In genomic region chr6:43953256-43953655, GRCh38 we compare ENCODE assay signal across 28 cellular contexts.
A peak's percentile ranks its signal among the peaks of the same experiment; 100 is the strongest.
DNase-seq lines count a peak whose midpoint lies in the region; ATAC-seq, FAIRE-seq and TF ChIP-seq lines count a peak whose summit lies in the region.
"Had no signal": no experiment of that assay in that cellular context is flagged by ENCODE, and none has a peak within 500 bp of the region (broad histone marks: within the 10 kb centered on the region; RNA-seq: fewer than 3 reads in every experiment).

No MANE protein-coding gene starts in this region.

- no TSS peak for BruUV-seq in K562 (replicated peaks; lab: Mats Ljungman, UMichigan)
- BruUV-seq in Caco-2 (replicated peaks; lab: Mats Ljungman, UMichigan), result no TSS peak

- 0 out of 4 replicates have a peak overlapping the region, but pooled peaks of 1 of the 2 experiments have one; percentile 32 for H3K9ac ChIP-seq in K562 (ENCODE audit: insufficient read depth in 1 of 2, low read depth in 2 of 2, low read length in 2 of 2)

- H3K9me3 Mint-ChIP-seq in activated CD4-positive, alpha-beta memory T cell treated with anti-CD3 and anti-CD28 coated beads, Interleukin-2, amount 10 ng/mL, durations not matched to agents 7 days and 5 days, result peaks cover 4% of the 10 kb centered on the region
- peaks cover 4% of the 10 kb centered on the region for H3K9me3 Mint-ChIP-seq in activated CD4-positive, alpha-beta memory T cell treated with anti-CD3 and anti-CD28 coated beads for 36 hours
- H3K9me3 Mint-ChIP-seq in Caco-2 (ENCODE audit: unreplicated experiment), result peaks cover 17% of the 10 kb centered on the region

- H3K27ac Mint-ChIP-seq in activated CD4-positive, alpha-beta memory T cell treated with anti-CD3 and anti-CD28 coated beads, Interleukin-2, amount 10 ng/mL, durations not matched to agents 7 days and 5 days, result no peak overlapping the region
- no peak overlapping the region for H3K27ac Mint-ChIP-seq in activated CD4-positive, alpha-beta memory T cell treated with anti-CD3 and anti-CD28 coated beads for 36 hours
- H3K27ac Mint-ChIP-seq in Caco-2 (ENCODE audit: unreplicated experiment), result no peak overlapping the region
- H3K27ac Mint-ChIP-seq: activated naive CD8-positive, alpha-beta T cell; progenitor cell of endocrine pancreas; stimulated activated naive CD8-positive, alpha-beta T cell treated with anti-CD3 and anti-CD28 coated beads, Interleukin-15, Interleukin-2, amounts not matched to agents 100 ng/mL and 50 ng/mL, for 24 hours had no signal

- H4K20me1 ChIP-seq in K562 (replicated peaks; ENCODE audit: control insufficient read depth, insufficient read depth, low read length), result no peaks in the 10 kb centered on the region

- H3K9me3 ChIP-seq in K562 (replicated peaks; ENCODE audit: control insufficient read depth, insufficient read depth, low read depth, low read length) (peaks cover 19% of the 10 kb centered on the region), psoas muscle (no peaks in the 10 kb centered on the region), thyroid gland (no peaks in the 10 kb centered on the region), Caco-2 (peaks cover 5% of the 10 kb centered on the region; the same call in 1 of the 2 replicates)
- H3K9me3 ChIP-seq: ascending aorta, neutrophil had no signal

- H2AFZ ChIP-seq in K562 (ENCODE audit: low read depth, low read length), result 0 out of 2 replicates have a peak overlapping the region, but pooled peaks have one; percentile 60
- H2AFZ ChIP-seq: hepatocyte had no signal

- TF ChIP-seq EP300 in K562 (IDR thresholded peaks at IDR 0.05; ENCODE audit: low read length), result no peak

- POLR2A ChIA-PET in activated CD4-positive, alpha-beta memory T cell treated with anti-CD3 and anti-CD28 coated beads, Interleukin-2, amount 10 ng/mL, durations not matched to agents 7 days and 5 days (lab: Charles Lee), result no interaction called here
- POLR2A ChIA-PET in activated CD4-positive, alpha-beta memory T cell treated with anti-CD3 and anti-CD28 coated beads for 36 hours (lab: Charles Lee), result no interaction called here
- POLR2A ChIA-PET in K562 (lab: Yijun Ruan, JAX) (interaction anchor here (0.8 to 1.9 kb wide), 5 partner anchors 12 to 382 kb away, joined by 3 to 4 read pairs (median 4); no protein-coding TSS in a partner anchor), Caco-2 (lab: Charles Lee) (no interaction called here)

- no peak for ATAC-seq in K562
- no peak for ATAC-seq in psoas muscle
- ATAC-seq: left colon had no signal

- WGBS in K562 (ENCODE audit: insufficient coverage, low coverage, missing lambda C conversion rate), result 72% methylated on average over 2 of the region's 2 CpGs
- WGBS in psoas muscle, 3 donors, result 56 to 63% (median 60%) methylated on average over 2 of the region's 2 CpGs
- WGBS in thyroid gland, 2 donors, result 68 to 88% methylated on average over 2 of the region's 2 CpGs

- H3K4me3 Mint-ChIP-seq in activated CD4-positive, alpha-beta memory T cell treated with anti-CD3 and anti-CD28 coated beads, Interleukin-2, amount 10 ng/mL, durations not matched to agents 7 days and 5 days, result no peak overlapping the region
- H3K4me3 Mint-ChIP-seq in activated CD4-positive, alpha-beta memory T cell treated with anti-CD3 and anti-CD28 coated beads for 36 hours, result no peak overlapping the region
- H3K4me3 Mint-ChIP-seq in Caco-2 (ENCODE audit: unreplicated experiment), result no peak overlapping the region
- H3K4me3 Mint-ChIP-seq: activated naive CD8-positive, alpha-beta T cell; CD8-positive, alpha-beta memory T cell; naive B cell; stimulated activated naive CD8-positive, alpha-beta T cell treated with anti-CD3 and anti-CD28 coated beads, Interleukin-15, Interleukin-2, amounts not matched to agents 100 ng/mL and 50 ng/mL, for 24 hours had no signal

- H3K36me3 ChIP-seq in K562 (ENCODE audit: control insufficient read depth, insufficient read depth, low read length) (no peaks in the 10 kb centered on the region; the same call in 2 of the 3 replicates), psoas muscle (ENCODE audit: insufficient read depth in 1 of 2, low read depth in 1 of 2) (no peaks in the 10 kb centered on the region), thyroid gland (no peaks in the 10 kb centered on the region), Caco-2 (ENCODE audit: control insufficient read depth, insufficient read depth, low read length) (no peaks in the 10 kb centered on the region)
- H3K36me3 ChIP-seq: ascending aorta, esophagus muscularis mucosa, neutrophil had no signal

- H3K4me1 ChIP-seq in K562 (replicated peaks in 1 of 2; ENCODE audit: control insufficient read depth in 2 of 2, insufficient read depth in 2 of 2, low read length in 2 of 2), result peaks cover 29 to 41% of the 10 kb centered on the region in 2 experiments
- peaks cover 22% of the 10 kb centered on the region for H3K4me1 ChIP-seq in psoas muscle
- H3K4me1 ChIP-seq in thyroid gland, result peaks cover 5 to 31% of the 10 kb centered on the region in 2 donors
- 0 out of 2 replicates have a peak, but pooled peaks cover 3% of the 10 kb centered on the region for H3K4me1 ChIP-seq in Caco-2
- H3K4me1 ChIP-seq: A549, ascending aorta had no signal

- no peak for TF ChIP-seq RAD21 in K562 (CRISPR knock-in tag; conservative IDR thresholded peaks at IDR 0.05 in 1 of 2, IDR thresholded peaks at IDR 0.05 in 1 of 2)

- no peaks in the 10 kb centered on the region for H3K36me3 Mint-ChIP-seq in activated CD4-positive, alpha-beta memory T cell treated with anti-CD3 and anti-CD28 coated beads, Interleukin-2, amount 10 ng/mL, durations not matched to agents 7 days and 5 days (ENCODE audit: low read depth)
- H3K36me3 Mint-ChIP-seq in activated CD4-positive, alpha-beta memory T cell treated with anti-CD3 and anti-CD28 coated beads for 36 hours, result peaks cover 3% of the 10 kb centered on the region
- no peaks in the 10 kb centered on the region for H3K36me3 Mint-ChIP-seq in Caco-2 (ENCODE audit: insufficient read depth, unreplicated experiment)

- intact Hi-C loops in activated CD4-positive, alpha-beta memory T cell treated with anti-CD3 and anti-CD28 coated beads for 36 hours (cut with micrococcal nuclease), result no loop called here
- intact Hi-C loops in K562 (cut with micrococcal nuclease), result loop anchor here (5.0 kb wide), 1 partner anchor 286 kb away; no protein-coding TSS in a partner anchor
- intact Hi-C loops in psoas muscle (cut with DNase I), result loop anchor here (2.0 to 10.0 kb wide), 5 partner anchors 96 to 288 kb away; partner anchors contain the start of gene VEGFA (in 1 of the 2)
- intact Hi-C loops in thyroid gland (cut with DNase I), result loop anchor here (2.0 to 10.0 kb wide), 2 partner anchors 184 to 288 kb away; no protein-coding TSS in a partner anchor
- intact Hi-C loops in Caco-2 (cut with micrococcal nuclease; ENCODE audit: unreplicated experiment), result loop anchor here (1.0 to 5.0 kb wide), 2 partner anchors 126 to 231 kb away; no protein-coding TSS in a partner anchor

- no peak for TF ChIP-seq CTCF in K562 (IDR thresholded peaks at IDR 0.05 in 2 of 3, conservative IDR thresholded peaks at IDR 0.05 in 1 of 3; ENCODE audit: insufficient read depth in 2 of 3, low read depth in 1 of 3, low read length in 3 of 3)
- TF ChIP-seq CTCF in psoas muscle (IDR thresholded peaks at IDR 0.05), result no peak
- TF ChIP-seq CTCF in thyroid gland (IDR thresholded peaks at IDR 0.05), result no peak
- TF ChIP-seq CTCF in Caco-2 (IDR thresholded peaks at IDR 0.05; ENCODE audit: insufficient read depth in 1 of 2, low read depth in 1 of 2, low read length in 1 of 2, severe bottlenecking in 1 of 2, unreplicated experiment in 1 of 2), result no peak

- TF ChIP-seq POLR2A in K562 (conservative IDR thresholded peaks at IDR 0.05) (no peak), thyroid gland (IDR thresholded peaks at IDR 0.05) (no peak)

- peaks cover 4% of the 10 kb centered on the region for H3K9me1 ChIP-seq in K562 (ENCODE audit: control insufficient read depth, insufficient read depth, low read length)

- H3K27me3 Mint-ChIP-seq in activated CD4-positive, alpha-beta memory T cell treated with anti-CD3 and anti-CD28 coated beads, Interleukin-2, amount 10 ng/mL, durations not matched to agents 7 days and 5 days, result peaks cover 15% of the 10 kb centered on the region
- peaks cover 11% of the 10 kb centered on the region for H3K27me3 Mint-ChIP-seq in activated CD4-positive, alpha-beta memory T cell treated with anti-CD3 and anti-CD28 coated beads for 36 hours
- no peaks in the 10 kb centered on the region for H3K27me3 Mint-ChIP-seq in Caco-2 (ENCODE audit: insufficient read depth, unreplicated experiment)
- H3K27me3 Mint-ChIP-seq: progenitor cell of endocrine pancreas had no signal

- DNase-seq in activated CD4-positive, alpha-beta memory T cell treated with anti-CD3 and anti-CD28 coated beads, Interleukin-2, amount 10 ng/mL, durations not matched to agents 7 days and 5 days, result peak; percentile 11
- no peak for DNase-seq in activated CD4-positive, alpha-beta memory T cell treated with anti-CD3 and anti-CD28 coated beads for 36 hours
- DNase-seq in KBM-7 (peak; percentile 18), K562 (ENCODE audit: extremely low read depth in 1 of 4, low spot score in 3 of 4) (no peak), psoas muscle (no peak), thyroid gland (no peak), Caco-2 (no peak), HK-2 (ENCODE audit: unreplicated experiment) (no peak)
- DNase-seq: activated effector memory CD4-positive, alpha-beta T cell treated with Interleukin-2 at 50 U/mL for 16 hours; activated T-cell treated with anti-CD3 and anti-CD28 coated beads for 4 hours; CD8-positive, alpha-beta memory T cell; central memory CD4-positive, alpha-beta T cell; foreskin melanocyte; GOT3; IMR-90; naive B cell; NCI-H1417 treated with DMSO at 0.1 percent for 48 hours; NCI-H2081 treated with DMSO at 0.1 percent for 48 hours; NCI-H226 had no signal

- H3K27me3 ChIP-seq in K562 (ENCODE audit: control insufficient read depth in 2 of 2, insufficient read depth in 2 of 2, low read length in 2 of 2) (no peaks in the 10 kb centered on the region), psoas muscle (ENCODE audit: insufficient read depth in 3 of 3, low read length in 2 of 3) (no peaks in the 10 kb centered on the region), thyroid gland (no peaks in the 10 kb centered on the region), Caco-2 (replicated peaks; ENCODE audit: control insufficient read depth, insufficient read depth, low read length) (no peaks in the 10 kb centered on the region)
- H3K27me3 ChIP-seq: ascending aorta, esophagus muscularis mucosa, hepatocyte had no signal

- H3K4me2 ChIP-seq in K562 (ENCODE audit: insufficient read depth, low read length), result no peak overlapping the region
- H3K4me2 ChIP-seq: A549, hepatocyte had no signal

- no peaks in the 10 kb centered on the region for H3K4me1 Mint-ChIP-seq in activated CD4-positive, alpha-beta memory T cell treated with anti-CD3 and anti-CD28 coated beads, Interleukin-2, amount 10 ng/mL, durations not matched to agents 7 days and 5 days
- H3K4me1 Mint-ChIP-seq in activated CD4-positive, alpha-beta memory T cell treated with anti-CD3 and anti-CD28 coated beads for 36 hours (ENCODE audit: low read depth), result no peaks in the 10 kb centered on the region
- H3K4me1 Mint-ChIP-seq in Caco-2 (ENCODE audit: low read depth, unreplicated experiment), result no peaks in the 10 kb centered on the region
- H3K4me1 Mint-ChIP-seq: CD8-positive, alpha-beta memory T cell; naive B cell had no signal

- H3K27ac ChIP-seq in K562 (ENCODE audit: extremely low read depth, low read depth, low read length) (no peak overlapping the region), psoas muscle (peak overlapping the region; percentile 86), thyroid gland (no peak overlapping the region)
- H3K27ac ChIP-seq: A549, ascending aorta, esophagus muscularis mucosa, hepatocyte, neutrophil had no signal

- H3K4me3 ChIP-seq in K562 (no peak overlapping the region), psoas muscle (no peak overlapping the region), thyroid gland (replicated peaks in 1 of 3) (no peak overlapping the region), Caco-2 (ENCODE audit: low read depth, low read length) (no peak overlapping the region)
- H3K4me3 ChIP-seq: A549, ascending aorta, esophagus muscularis mucosa, hepatocyte had no signal

- CTCF ChIA-PET in activated CD4-positive, alpha-beta memory T cell treated with anti-CD3 and anti-CD28 coated beads, Interleukin-2, amount 10 ng/mL, durations not matched to agents 7 days and 5 days (lab: Charles Lee), result interaction anchor here (1.6 kb wide), 1 partner anchor 22 kb away, joined by 4 read pairs; no protein-coding TSS in a partner anchor
- CTCF ChIA-PET in activated CD4-positive, alpha-beta memory T cell treated with anti-CD3 and anti-CD28 coated beads for 36 hours (lab: Charles Lee), result interaction anchor here (0.6 to 1.1 kb wide), 2 partner anchors 16 to 25 kb away, joined by 3 to 4 read pairs; no protein-coding TSS in a partner anchor
- CTCF ChIA-PET in K562 (lab: Yijun Ruan, JAX; ENCODE audit: low intra/inter-chr PET ratio), result no interaction called here
- CTCF ChIA-PET in Caco-2 (lab: Charles Lee), result interaction anchor here (1.0 to 1.4 kb wide), 8 partner anchors 16 to 188 kb away, joined by 3 to 19 read pairs (median 4); partner anchors contain the start of gene VEGFA

- in situ Hi-C loops in KBM-7 (cut with MboI; ENCODE audit: low pct_unique_long_range_greater_than_20kb, low sequenced_read_pairs), result no loop called here
- in situ Hi-C loops in K562 (cut with MboI), result loop anchor here (5.0 kb wide), 1 partner anchor 181 kb away; the partner anchor contains the start of gene VEGFA

- no peaks in the 10 kb centered on the region for H3K79me2 ChIP-seq in K562 (ENCODE audit: control insufficient read depth, insufficient read depth, low read length)
- H3K79me2 ChIP-seq: hepatocyte had no signal

- no peak for FAIRE-seq in K562 (lab: Jason Lieb, UNC)
- FAIRE-seq: A549 had no signal

Comparison
In these comparisons a context has a peak if more than half of its experiments do, and no peak if none do; other contexts are left out.
1. DNase-seq: peak in activated CD4-positive, alpha-beta memory T cell treated with anti-CD3 and anti-CD28 coated beads, Interleukin-2, amount 10 ng/mL, durations not matched to agents 7 days and 5 days (single experiment) and KBM-7 (single experiment); none in activated CD4-positive, alpha-beta memory T cell treated with anti-CD3 and anti-CD28 coated beads for 36 hours (single experiment), K562 (0 of 4), psoas muscle (0 of 2), thyroid gland (0 of 2), Caco-2 (0 of 2) and HK-2 (single experiment).